In genomic region chr5:66992547-66992946, GRCh38 we compare ENCODE assay signal across 19 cellular contexts.
A peak's percentile ranks its signal among the peaks of the same experiment; 100 is the strongest.
DNase-seq lines count a peak whose midpoint lies in the region; ATAC-seq and TF ChIP-seq lines count a peak whose summit lies in the region.
"Had no signal": no experiment of that assay in that cellular context is flagged by ENCODE, and none has a peak within 500 bp of the region (broad histone marks: within the 10 kb centered on the region; RNA-seq: fewer than 3 reads in every experiment).

No MANE protein-coding gene starts in this region.

- no peaks in the 10 kb centered on the region for H3K36me3 ChIP-seq in parathyroid adenoma (ENCODE audit: control insufficient read depth, insufficient read depth, low read length)
- H3K36me3 ChIP-seq: prostate gland had no signal

- no peak overlapping the region for H3K9ac ChIP-seq in parathyroid adenoma

- no peak for ATAC-seq in GM21717 (IDR thresholded peaks at IDR 0.05; ENCODE audit: unreplicated experiment)
- ATAC-seq: activated T-helper 17 cell treated with anti-CD3 and anti-CD28 coated beads, Interleukin-2, amount 50 U/mL, for 72 hours; Panc1 had no signal

- H2AFZ ChIP-seq in parathyroid adenoma = no peak overlapping the region

- TF ChIP-seq CTCF in epithelial cell of esophagus (IDR thresholded peaks at IDR 0.05; ENCODE audit: insufficient read depth, low read depth, low read length, missing control alignments) (no peak), parathyroid adenoma (IDR thresholded peaks at IDR 0.05) (no peak)

- no peaks in the 10 kb centered on the region for H3K9me3 ChIP-seq in parathyroid adenoma (ENCODE audit: control insufficient read depth, low read length)
- H3K9me3 ChIP-seq: prostate gland had no signal

- no peaks in the 10 kb centered on the region for H3K27me3 ChIP-seq in parathyroid adenoma (ENCODE audit: control insufficient read depth, insufficient read depth, low read length)

- peaks cover 26% of the 10 kb centered on the region for H3K79me2 ChIP-seq in parathyroid adenoma

- H3K4me3 ChIP-seq in epithelial cell of esophagus (ENCODE audit: low read length) (no peak overlapping the region), parathyroid adenoma (ENCODE audit: low read depth, low read length) (no peak overlapping the region)
- H3K4me3 ChIP-seq: prostate gland had no signal

- H3K27ac ChIP-seq in parathyroid adenoma = peak overlapping the region; percentile 26
- H3K27ac ChIP-seq: prostate gland had no signal

- DNase-seq in GDM1 (lab: John Stamatoyannopoulos, UW) (peak; percentile 19), NOMO-1 treated with DMSO at 0.1 percent for 48 hours (lab: John Stamatoyannopoulos, UW; ENCODE audit: unreplicated experiment) (peak; percentile 95), epithelial cell of esophagus (ENCODE audit: low read depth) (peak; percentile 56), medulla oblongata (ENCODE audit: extremely low spot score) (no peak), COLO668 (lab: John Stamatoyannopoulos, UW; ENCODE audit: unreplicated experiment) (no peak), GF-D8 (lab: John Stamatoyannopoulos, UW) (no peak)
- DNase-seq: CD4-positive, alpha-beta memory T cell; foreskin melanocyte; HFFc6; KG1; midbrain; NCI-H1417; NCI-H69; stimulated activated CD4-positive, alpha-beta T cell treated with anti-CD3 and anti-CD28 coated beads, Interleukin-4, amount 100 ng/mL, for 4 hours had no signal

- H3K4me1 ChIP-seq in parathyroid adenoma = peaks cover 18% of the 10 kb centered on the region
- H3K4me1 ChIP-seq: prostate gland had no signal

- H3K4me2 ChIP-seq in parathyroid adenoma (ENCODE audit: low read length) = no peak overlapping the region

Comparison
In these comparisons a context has a peak if more than half of its experiments do, and no peak if none do; other contexts are left out.
1. DNase-seq: peak in GDM1 (single experiment), NOMO-1 treated with DMSO at 0.1 percent for 48 hours (single experiment) and epithelial cell of esophagus (single experiment); none in medulla oblongata (single experiment), COLO668 (single experiment) and GF-D8 (single experiment).